Comparison of ENCODE assay signal across 10 cellular contexts in the genomic region with DNA sequence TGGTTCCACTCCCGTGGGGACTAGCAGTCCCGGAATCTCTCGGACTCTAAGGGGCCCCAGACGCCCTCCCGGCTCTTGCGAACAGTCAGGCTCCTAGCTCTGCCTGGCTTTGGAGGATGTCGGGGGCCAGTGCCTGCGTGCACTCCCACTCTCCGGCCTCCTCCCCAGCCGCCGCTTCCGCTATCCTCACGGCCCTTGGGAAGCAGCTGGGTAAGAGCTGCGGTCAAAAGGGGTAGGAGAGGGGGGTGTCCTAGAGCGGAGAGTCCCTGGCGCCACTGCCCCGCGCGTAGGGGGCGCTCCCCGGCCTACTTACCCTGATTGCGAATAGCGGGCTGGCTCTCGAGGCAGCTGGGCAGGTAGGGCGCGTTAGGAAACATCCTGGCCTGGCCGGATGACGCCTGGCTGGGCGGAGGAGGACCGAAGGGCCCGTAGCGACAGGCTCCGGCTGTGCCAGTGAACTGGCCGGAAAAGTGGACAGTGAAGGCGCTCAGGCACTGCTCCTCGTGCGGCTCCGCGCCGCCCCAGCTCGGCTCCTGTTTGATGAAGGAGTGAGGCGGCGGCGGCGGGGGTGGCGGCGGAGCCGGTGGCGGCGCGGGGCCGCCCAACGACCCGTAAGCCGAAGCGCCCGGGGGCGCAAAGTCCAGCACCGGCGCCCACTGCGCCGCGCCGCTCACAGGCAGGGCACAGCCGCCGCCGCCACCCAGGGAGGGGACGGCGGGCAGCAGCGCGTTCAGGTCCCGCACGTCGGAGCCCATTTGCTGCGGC. TPM values are rescaled to one million over a fixed set of nuclear protein-coding genes. Genes with fewer than 3 reads are reported as not detected.
DNase-seq lines count a peak whose midpoint lies in the region; ATAC-seq and TF ChIP-seq lines count a peak whose summit lies in the region.
"Had no signal": no experiment of that assay in that cellular context is flagged by ENCODE, and none has a peak within 500 bp of the region (broad histone marks: within the 10 kb centered on the region; RNA-seq: fewer than 3 reads in every experiment).

No MANE protein-coding gene starts in this region.

- H3K36me3 Mint-ChIP-seq in activated CD4-positive, alpha-beta T cell treated with anti-CD3 and anti-CD28 coated beads, Interleukin-2, amount 10 ng/mL, durations not matched to agents 24 days and 14 days (ENCODE audit: low read depth), result peaks cover 3% of the 10 kb centered on the region
- H3K36me3 Mint-ChIP-seq: activated naive CD8-positive, alpha-beta T cell had no signal

- ATAC-seq in thoracic aorta (ENCODE audit: insufficient number of reproducible peaks, low FRiP score, low read depth), result no peak
- ATAC-seq in GM21825 (IDR thresholded peaks at IDR 0.05; ENCODE audit: unreplicated experiment), result no peak
- no peak for ATAC-seq in aorta (ENCODE audit: low FRiP score)
- no peak for ATAC-seq in GM18873 (IDR thresholded peaks at IDR 0.05; ENCODE audit: low FRiP score, unreplicated experiment)

- peak overlapping the region; percentile 51 for H3K27ac Mint-ChIP-seq in activated CD4-positive, alpha-beta T cell treated with anti-CD3 and anti-CD28 coated beads, Interleukin-2, amount 10 ng/mL, durations not matched to agents 24 days and 14 days
- H3K27ac Mint-ChIP-seq: activated naive CD8-positive, alpha-beta T cell had no signal

- 3% methylated on average over 48 of the region's 75 CpGs for WGBS in hepatocyte (ENCODE audit: low lambda C conversion rate, missing lambda C conversion rate)
- WGBS in aorta, 2 donors, result 1% methylated on average over 34 to 75 of the region's 75 CpGs

- H3K4me1 Mint-ChIP-seq in activated CD4-positive, alpha-beta T cell treated with anti-CD3 and anti-CD28 coated beads, Interleukin-2, amount 10 ng/mL, durations not matched to agents 24 days and 14 days, result peaks cover 8% of the 10 kb centered on the region

- H3K4me1 ChIP-seq in hepatocyte (ENCODE audit: insufficient read depth) (peaks cover 29% of the 10 kb centered on the region), thoracic aorta (ENCODE audit: control insufficient read depth in 1 of 2, low read depth in 2 of 2) (peaks cover 6 to 31% of the 10 kb centered on the region in 2 donors), aorta (ENCODE audit: control insufficient read depth in 1 of 2, insufficient read depth in 2 of 2, low read length in 2 of 2) (no peaks in the 10 kb centered on the region)

- H3K9me3 ChIP-seq in hepatocyte (ENCODE audit: low read depth) (no peaks in the 10 kb centered on the region), thoracic aorta (no peaks in the 10 kb centered on the region), aorta (ENCODE audit: control insufficient read depth, low read length) (no peaks in the 10 kb centered on the region)

- H3K36me3 ChIP-seq in hepatocyte (replicated peaks; ENCODE audit: insufficient read depth, low read depth), result no peaks in the 10 kb centered on the region
- H3K36me3 ChIP-seq in thoracic aorta, result no peaks in the 10 kb centered on the region
- H3K36me3 ChIP-seq in aorta (ENCODE audit: control insufficient read depth in 1 of 2, insufficient read depth in 2 of 2, low read length in 1 of 2), result no peaks in the 10 kb centered on the region

- no peak for DNase-seq in activated CD4-positive, alpha-beta T cell treated with anti-CD3 and anti-CD28 coated beads, Interleukin-2, amount 10 ng/mL, durations not matched to agents 24 days and 14 days
- DNase-seq in activated CD4-positive, alpha-beta T cell treated with anti-CD3 and anti-CD28 coated beads, Interleukin-2, amount 50 U/mL, for 4 hours, result no peak
- DNase-seq in SW480 (ENCODE audit: low spot score), result peak; percentile 71
- DNase-seq in hepatocyte (ENCODE audit: low spot score), result no peak
- no peak for DNase-seq in thoracic aorta (ENCODE audit: low spot score)
- DNase-seq in aorta, result no peak

- TF ChIP-seq CTCF in hepatocyte (IDR thresholded peaks at IDR 0.05; ENCODE audit: poor library complexity), result peak; percentile 8
- no peak for TF ChIP-seq CTCF in thoracic aorta (IDR thresholded peaks at IDR 0.05)

- no peak overlapping the region for H3K4me3 Mint-ChIP-seq in activated CD4-positive, alpha-beta T cell treated with anti-CD3 and anti-CD28 coated beads, Interleukin-2, amount 10 ng/mL, durations not matched to agents 24 days and 14 days

- H3K4me3 ChIP-seq in hepatocyte, result no peak overlapping the region
- peak overlapping the region; percentile 51 for H3K4me3 ChIP-seq in thoracic aorta
- no peak overlapping the region for H3K4me3 ChIP-seq in aorta (ENCODE audit: low read length in 2 of 2)

- H2AFZ ChIP-seq in hepatocyte, result peak overlapping the region; percentile 49

- H3K4me2 ChIP-seq in hepatocyte, result peak overlapping the region; percentile 86

- H3K27me3 Mint-ChIP-seq in activated CD4-positive, alpha-beta T cell treated with anti-CD3 and anti-CD28 coated beads, Interleukin-2, amount 10 ng/mL, durations not matched to agents 24 days and 14 days, result peaks cover 79% of the 10 kb centered on the region

- H4K20me1 ChIP-seq in hepatocyte (ENCODE audit: insufficient read depth, poor library complexity, severe bottlenecking), result no peaks in the 10 kb centered on the region

- no peaks in the 10 kb centered on the region for H3K79me2 ChIP-seq in hepatocyte

- intact Hi-C loops in activated CD4-positive, alpha-beta T cell treated with anti-CD3 and anti-CD28 coated beads, Interleukin-2, amount 10 ng/mL, durations not matched to agents 24 days and 14 days (cut with micrococcal nuclease), result loop anchor here (5.0 kb wide), 3 partner anchors 102 to 632 kb away; a partner anchor contains a TSS
- intact Hi-C loops in aorta (cut with DNase I), result no loop called here

- no peaks in the 10 kb centered on the region for H3K9me2 ChIP-seq in hepatocyte (replicated peaks; ENCODE audit: insufficient read depth)

- H3K27me3 ChIP-seq in hepatocyte (peaks cover 98% of the 10 kb centered on the region), thoracic aorta (replicated peaks; ENCODE audit: insufficient read depth) (peaks cover 11% of the 10 kb centered on the region), aorta (ENCODE audit: control insufficient read depth in 1 of 2, insufficient read depth in 2 of 2, low read length in 1 of 2) (no peaks in the 10 kb centered on the region)

- no peak overlapping the region for H3K27ac ChIP-seq in hepatocyte
- H3K27ac ChIP-seq in thoracic aorta, result no peak overlapping the region
- no peak overlapping the region for H3K27ac ChIP-seq in aorta (ENCODE audit: low read depth in 1 of 2, low read length in 2 of 2)

- H3K9me3 Mint-ChIP-seq in activated CD4-positive, alpha-beta T cell treated with anti-CD3 and anti-CD28 coated beads, Interleukin-2, amount 10 ng/mL, durations not matched to agents 24 days and 14 days, result peaks cover 5% of the 10 kb centered on the region

RNA-seq across cellular contexts. Expression of a gene that starts 0.8 kb away (rescaled TPM):
- total RNA-seq in activated CD4-positive, alpha-beta T cell treated with anti-CD3 and anti-CD28 coated beads, Interleukin-2, amount 10 ng/mL, durations not matched to agents 24 days and 14 days, result not detected in 2 replicates
- 0.24 and 0.47 TPM in 2 replicates for total RNA-seq in hepatocyte
- 0.37 and 1.2 TPM in 2 replicates for polyA plus RNA-seq in hepatocyte
- total RNA-seq in thoracic aorta, result 1 to 10 TPM in 1 of 2 donors, not detected in 1; 1.1 TPM
- under 1 TPM in 1 of 2 donors, not detected in 1; 0.87 TPM for total RNA-seq in aorta
- under 1 TPM in 1 of 2 donors, not detected in 1; 0.15 TPM for polyA plus RNA-seq in aorta
- total RNA-seq: H4 had no signal
